Comparison of ENCODE assay signal across 15 cellular contexts in the genomic region with DNA sequence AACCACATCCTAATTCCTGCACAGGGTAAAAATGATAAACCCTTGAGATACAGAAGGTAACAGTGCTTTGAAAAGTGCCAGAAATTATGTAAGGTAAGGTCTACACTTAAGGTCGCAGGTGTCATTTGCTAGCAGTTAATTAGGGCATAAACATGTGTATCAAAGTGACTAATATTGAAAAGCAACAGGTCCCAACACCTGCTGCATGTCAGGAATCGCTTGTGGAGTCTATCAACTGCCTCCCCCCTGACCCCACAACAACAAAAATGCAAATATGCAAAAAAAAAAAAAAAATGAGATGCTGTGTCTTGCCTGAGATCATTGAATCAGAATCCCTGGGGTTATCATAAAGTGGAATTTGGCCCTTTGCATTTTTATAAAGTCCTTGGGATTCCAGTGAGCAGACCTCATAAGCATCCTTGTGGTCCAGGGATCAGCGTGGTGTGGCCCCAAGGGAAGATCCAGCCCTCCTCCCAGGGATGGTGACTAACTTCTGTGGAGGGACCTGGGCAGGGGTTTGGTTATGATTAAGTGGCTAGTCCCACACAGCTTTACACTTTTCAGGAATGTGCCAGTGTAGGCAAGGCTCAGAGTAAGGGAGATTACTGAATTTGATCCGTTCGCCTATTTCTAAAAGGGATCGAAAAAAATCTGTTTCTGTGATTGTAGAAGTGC.
DNase-seq lines count a peak whose midpoint lies in the region; ATAC-seq and TF ChIP-seq lines count a peak whose summit lies in the region.
"Had no signal": no experiment of that assay in that cellular context is flagged by ENCODE, and none has a peak within 500 bp of the region (broad histone marks: within the 10 kb centered on the region; RNA-seq: fewer than 3 reads in every experiment).

No MANE protein-coding gene starts in this region.

- H3K36me3 ChIP-seq in rectal smooth muscle tissue (ENCODE audit: control insufficient read depth, insufficient read depth, low read length) = peaks cover 6% of the 10 kb centered on the region
- H3K36me3 ChIP-seq: upper lobe of left lung had no signal

- no peak overlapping the region for H3K4me3 ChIP-seq in rectal smooth muscle tissue (ENCODE audit: low read length)
- H3K4me3 ChIP-seq: esophagus squamous epithelium, upper lobe of left lung had no signal

- no peak for ATAC-seq in GM19324 (IDR thresholded peaks at IDR 0.05; ENCODE audit: low FRiP score, unreplicated experiment)

- no peak overlapping the region for H3K9ac ChIP-seq in rectal smooth muscle tissue (ENCODE audit: low read length)

- H3K27ac Mint-ChIP-seq in chondrocyte (ENCODE audit: unreplicated experiment) = peak overlapping the region; percentile 83
- H3K27ac Mint-ChIP-seq: CD4-positive, CD25-positive, alpha-beta regulatory T cell; dendritic cell treated with granulocyte-macrophage colony-stimulating factor and Interleukin-4, amounts not matched to agents 40 ng/mL and 50 ng/mL, for 4 days had no signal

- no peaks in the 10 kb centered on the region for H3K27me3 Mint-ChIP-seq in chondrocyte (ENCODE audit: low read depth)

- no peaks in the 10 kb centered on the region for H3K27me3 ChIP-seq in rectal smooth muscle tissue (ENCODE audit: control insufficient read depth, insufficient read depth, low read length)
- H3K27me3 ChIP-seq: esophagus squamous epithelium, upper lobe of left lung had no signal

- peak overlapping the region; percentile 45 for H3K27ac ChIP-seq in rectal smooth muscle tissue (ENCODE audit: low read depth, low read length)
- H3K27ac ChIP-seq: upper lobe of left lung had no signal

- peaks cover 21% of the 10 kb centered on the region for H3K4me1 ChIP-seq in rectal smooth muscle tissue (ENCODE audit: control insufficient read depth, insufficient read depth, low read length)
- H3K4me1 ChIP-seq: upper lobe of left lung had no signal

- no peaks in the 10 kb centered on the region for H3K9me3 Mint-ChIP-seq in chondrocyte (ENCODE audit: low read depth)
- H3K9me3 Mint-ChIP-seq: CD4-positive, CD25-positive, alpha-beta regulatory T cell; dendritic cell treated with granulocyte-macrophage colony-stimulating factor and Interleukin-4, amounts not matched to agents 40 ng/mL and 50 ng/mL, for 4 days had no signal

- H3K36me3 Mint-ChIP-seq in chondrocyte (ENCODE audit: low read depth) = peaks cover 9% of the 10 kb centered on the region
- H3K36me3 Mint-ChIP-seq: CD4-positive, CD25-positive, alpha-beta regulatory T cell had no signal

- no peak for TF ChIP-seq CTCF in chondrocyte (IDR thresholded peaks at IDR 0.05)

- H3K4me3 Mint-ChIP-seq in chondrocyte (ENCODE audit: unreplicated experiment) = no peak overlapping the region
- H3K4me3 Mint-ChIP-seq: CD4-positive, CD25-positive, alpha-beta regulatory T cell; dendritic cell treated with granulocyte-macrophage colony-stimulating factor and Interleukin-4, amounts not matched to agents 40 ng/mL and 50 ng/mL, for 4 days had no signal

- peaks cover 45% of the 10 kb centered on the region for H3K4me1 Mint-ChIP-seq in chondrocyte (ENCODE audit: low read depth)

- DNase-seq in AG20443 (ENCODE audit: low spot score) = peak; percentile 94
- peak; percentile 92 for DNase-seq in LHCN-M2 (ENCODE audit: low read depth)
- DNase-seq in chondrocyte (ENCODE audit: low spot score) = no peak
- DNase-seq in germinal center (ENCODE audit: low spot score) = no peak
- no peak for DNase-seq in SW480 (ENCODE audit: low spot score)
- DNase-seq in iPS-NIHi11 (ENCODE audit: low spot score) = no peak
- DNase-seq: activated naive CD4-positive, alpha-beta T cell treated with anti-CD3 and anti-CD28 coated beads, Interleukin-2, amount 50 U/mL, for 16 hours; CD4-positive, CD25-positive, alpha-beta regulatory T cell; esophagus squamous epithelium; H7; stimulated activated CD4-positive, alpha-beta T cell treated with anti-CD3 and anti-CD28 coated beads, Interleukin-15, amount 100 ng/mL, for 24 hours; upper lobe of left lung had no signal

Comparison
In these comparisons a context has a peak if more than half of its experiments do, and no peak if none do; other contexts are left out.
1. DNase-seq: peak in AG20443 (single experiment) and LHCN-M2 (single experiment); none in chondrocyte (single experiment), germinal center (single experiment), SW480 (single experiment) and iPS-NIHi11 (single experiment).